In the genomic region with DNA sequence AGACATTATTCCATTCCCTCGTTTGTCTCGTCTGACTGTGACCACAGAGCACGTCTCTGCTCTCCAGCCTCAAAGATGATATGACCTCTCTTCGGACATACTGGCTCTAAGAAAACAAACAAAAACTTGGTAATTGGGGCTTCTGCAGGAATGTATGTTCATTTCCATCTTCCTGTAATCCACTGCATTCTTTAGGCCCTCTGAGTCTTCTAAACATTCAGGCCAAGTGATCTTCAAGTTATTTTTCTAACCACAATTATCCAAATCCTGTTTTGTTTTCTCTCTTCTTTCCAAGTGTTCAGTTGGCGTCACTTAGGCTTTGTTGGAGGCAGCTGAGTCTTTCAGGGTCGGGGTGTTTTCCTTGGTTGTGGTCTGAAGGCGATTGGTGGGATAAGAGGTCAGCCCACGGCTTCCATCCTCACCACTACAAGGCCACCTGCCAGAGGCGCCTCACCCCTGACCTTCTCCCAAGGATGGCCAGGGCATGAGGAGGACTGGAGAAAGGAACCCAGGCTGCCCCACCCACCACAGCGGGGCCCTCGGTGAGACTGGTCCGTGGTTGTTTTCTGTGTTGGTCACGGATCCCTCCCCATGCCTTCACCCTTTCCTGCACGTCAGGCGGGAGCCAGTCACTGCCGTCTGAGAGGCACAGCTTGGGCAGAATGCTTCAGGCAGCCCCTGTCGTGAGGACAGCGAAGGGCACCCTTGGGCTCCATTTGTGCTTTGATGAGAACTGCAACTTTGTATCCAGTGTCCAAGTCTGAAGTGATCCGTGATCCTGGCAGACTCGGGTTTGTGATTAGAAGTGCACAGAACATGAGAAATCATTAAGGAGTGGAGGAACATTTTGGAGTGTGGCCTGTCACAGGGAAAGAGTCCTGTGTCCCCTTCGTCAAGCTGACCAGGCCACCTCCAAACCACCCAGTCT, we compare ENCODE assay signal across 12 cellular contexts.
DNase-seq lines count a peak whose midpoint lies in the region; ATAC-seq and TF ChIP-seq lines count a peak whose summit lies in the region.
"Had no signal": no experiment of that assay in that cellular context is flagged by ENCODE, and none has a peak within 500 bp of the region (broad histone marks: within the 10 kb centered on the region; RNA-seq: fewer than 3 reads in every experiment).

No MANE protein-coding gene starts in this region.

- H3K36me3 Mint-ChIP-seq in CD8-positive, alpha-beta memory T cell, result no peaks in the 10 kb centered on the region
- H3K36me3 Mint-ChIP-seq: activated naive CD8-positive, alpha-beta T cell; CD4-positive, CD25-positive, alpha-beta regulatory T cell had no signal

- no peak for TF ChIP-seq EP300 in gastroesophageal sphincter (IDR thresholded peaks at IDR 0.05)

- no peaks in the 10 kb centered on the region for H3K4me1 Mint-ChIP-seq in CD8-positive, alpha-beta memory T cell
- H3K4me1 Mint-ChIP-seq: CD4-positive, CD25-positive, alpha-beta regulatory T cell had no signal

- 75 to 85% methylated on average over 10 to 14 of the region's 21 CpGs for WGBS in gastroesophageal sphincter (ENCODE audit: low coverage in 1 of 2), 2 donors

- POLR2A ChIA-PET in BJ (lab: Charles Lee), result no interaction called here
- POLR2A ChIA-PET in CD8-positive, alpha-beta memory T cell (lab: Charles Lee), result no interaction called here

- H3K4me1 ChIP-seq in SJSA1 (replicated peaks) (peaks cover 19% of the 10 kb centered on the region), gastroesophageal sphincter (no peaks in the 10 kb centered on the region), foreskin keratinocyte (no peaks in the 10 kb centered on the region)
- H3K4me1 ChIP-seq in CD8-positive, alpha-beta memory T cell (ENCODE audit: insufficient read depth, low read length), result no peaks in the 10 kb centered on the region

- no peak overlapping the region for H3K4me3 Mint-ChIP-seq in CD8-positive, alpha-beta memory T cell
- H3K4me3 Mint-ChIP-seq: activated CD8-positive, alpha-beta T cell treated with anti-CD3 and anti-CD28 coated beads for 36 hours; activated naive CD8-positive, alpha-beta T cell; CD4-positive, CD25-positive, alpha-beta regulatory T cell had no signal

- intact Hi-C loops in posterior vena cava (cut with DNase I), result no loop called here

- CTCF ChIA-PET in BJ (lab: Yijun Ruan, JAX), result interaction anchor here (1.0 kb wide), 1 partner anchor 94 kb away, joined by 3 read pairs; no protein-coding TSS in a partner anchor
- CTCF ChIA-PET in CD8-positive, alpha-beta memory T cell (lab: Charles Lee), result no interaction called here

- H3K27me3 Mint-ChIP-seq in CD8-positive, alpha-beta memory T cell, result peaks cover 4% of the 10 kb centered on the region in 2 donors
- H3K27me3 Mint-ChIP-seq: activated CD8-positive, alpha-beta T cell treated with anti-CD3 and anti-CD28 coated beads for 36 hours; activated naive CD8-positive, alpha-beta T cell had no signal

- ATAC-seq in gastroesophageal sphincter (peak; percentile 39), foreskin keratinocyte (no peak)
- ATAC-seq: activated CD8-positive, alpha-beta T cell treated with anti-CD3 and anti-CD28 coated beads for 36 hours had no signal

- H3K27ac Mint-ChIP-seq in CD8-positive, alpha-beta memory T cell, result peak overlapping the region in 1 of 8 donors; percentile 31
- H3K27ac Mint-ChIP-seq: activated CD8-positive, alpha-beta T cell treated with anti-CD3 and anti-CD28 coated beads for 36 hours; activated naive CD8-positive, alpha-beta T cell; CD4-positive, CD25-positive, alpha-beta regulatory T cell had no signal

- peak; percentile 92 for DNase-seq in BJ (ENCODE audit: low read depth)
- peak; percentile 77 to 95 for DNase-seq in SJSA1 (ENCODE audit: low read depth in 1 of 2, low spot score in 2 of 2)
- peak; percentile 87 for DNase-seq in posterior vena cava (ENCODE audit: low spot score)
- DNase-seq in foreskin keratinocyte, result no peak
- DNase-seq in NCI-H1048 (lab: John Stamatoyannopoulos, UW), result no peak
- DNase-seq in CD8-positive, alpha-beta memory T cell, result no peak
- DNase-seq in SIG-M5 treated with dmso at 0.1 percent for 504 hours (lab: John Stamatoyannopoulos, UW; ENCODE audit: unreplicated experiment), result no peak
- DNase-seq: activated CD8-positive, alpha-beta T cell treated with anti-CD3 and anti-CD28 coated beads for 36 hours; CD4-positive, CD25-positive, alpha-beta regulatory T cell; effector memory CD4-positive, alpha-beta T cell had no signal

- H3K4me3 ChIP-seq in BJ (ENCODE audit: low read depth, low read length) (no peak overlapping the region), SJSA1 (no peak overlapping the region), gastroesophageal sphincter (no peak overlapping the region)
- no peak overlapping the region for H3K4me3 ChIP-seq in CD8-positive, alpha-beta memory T cell (ENCODE audit: low read length)

- no peak for TF ChIP-seq CTCF in BJ (IDR thresholded peaks at IDR 0.05; ENCODE audit: insufficient read depth, low read depth, low read length)
- TF ChIP-seq CTCF in gastroesophageal sphincter (IDR thresholded peaks at IDR 0.05), result no peak
- no peak for TF ChIP-seq CTCF in foreskin keratinocyte (conservative IDR thresholded peaks at IDR 0.05)

- H3K9me3 ChIP-seq in SJSA1 (replicated peaks) (no peaks in the 10 kb centered on the region), gastroesophageal sphincter (peaks cover 0 to 8% (median 0%) of the 10 kb centered on the region in 3 donors)
- no peaks in the 10 kb centered on the region for H3K9me3 ChIP-seq in CD8-positive, alpha-beta memory T cell (ENCODE audit: low read length)

- no peaks in the 10 kb centered on the region for H3K36me3 ChIP-seq in BJ (ENCODE audit: control insufficient read depth, insufficient read depth, low read length)
- H3K36me3 ChIP-seq in SJSA1, result no peaks in the 10 kb centered on the region
- no peaks in the 10 kb centered on the region for H3K36me3 ChIP-seq in gastroesophageal sphincter
- no peaks in the 10 kb centered on the region for H3K36me3 ChIP-seq in CD8-positive, alpha-beta memory T cell (ENCODE audit: insufficient read depth, low read length)

- TF ChIP-seq POLR2A in gastroesophageal sphincter (IDR thresholded peaks at IDR 0.05), result no peak

- peaks cover 0 to 2% (median 0%) of the 10 kb centered on the region in 5 donors for H3K9me3 Mint-ChIP-seq in CD8-positive, alpha-beta memory T cell
- H3K9me3 Mint-ChIP-seq: activated CD8-positive, alpha-beta T cell treated with anti-CD3 and anti-CD28 coated beads for 36 hours had no signal

- H3K27ac ChIP-seq in SJSA1, result peak overlapping the region; percentile 84
- H3K27ac ChIP-seq in gastroesophageal sphincter, result peak overlapping the region in 3 of 4 donors; percentile 7 to 19 (median 9)
- no peak overlapping the region for H3K27ac ChIP-seq in foreskin keratinocyte
- no peak overlapping the region for H3K27ac ChIP-seq in CD8-positive, alpha-beta memory T cell (ENCODE audit: low read depth, low read length)

- peaks cover 2% of the 10 kb centered on the region; the same call in 1 of the 2 replicates for H3K27me3 ChIP-seq in BJ (ENCODE audit: control insufficient read depth, insufficient read depth, low read length)
- no peaks in the 10 kb centered on the region for H3K27me3 ChIP-seq in SJSA1 (replicated peaks)
- H3K27me3 ChIP-seq in gastroesophageal sphincter, result no peaks in the 10 kb centered on the region
- peaks cover 12% of the 10 kb centered on the region for H3K27me3 ChIP-seq in foreskin keratinocyte
- no peaks in the 10 kb centered on the region for H3K27me3 ChIP-seq in CD8-positive, alpha-beta memory T cell (ENCODE audit: insufficient read depth, low read length, poor library complexity, severe bottlenecking)

Comparison
In these comparisons a context has a peak if more than half of its experiments do, and no peak if none do; other contexts are left out.
1. DNase-seq: peak in BJ (single experiment), SJSA1 (2 of 2) and posterior vena cava (single experiment); none in foreskin keratinocyte (0 of 2), NCI-H1048 (single experiment), CD8-positive, alpha-beta memory T cell (0 of 5) and SIG-M5 treated with dmso at 0.1 percent for 504 hours (single experiment).
2. H3K27ac ChIP-seq: peak in SJSA1 (single experiment) and gastroesophageal sphincter (3 of 4); none in foreskin keratinocyte (single experiment) and CD8-positive, alpha-beta memory T cell (single experiment).